In the genomic region with DNA sequence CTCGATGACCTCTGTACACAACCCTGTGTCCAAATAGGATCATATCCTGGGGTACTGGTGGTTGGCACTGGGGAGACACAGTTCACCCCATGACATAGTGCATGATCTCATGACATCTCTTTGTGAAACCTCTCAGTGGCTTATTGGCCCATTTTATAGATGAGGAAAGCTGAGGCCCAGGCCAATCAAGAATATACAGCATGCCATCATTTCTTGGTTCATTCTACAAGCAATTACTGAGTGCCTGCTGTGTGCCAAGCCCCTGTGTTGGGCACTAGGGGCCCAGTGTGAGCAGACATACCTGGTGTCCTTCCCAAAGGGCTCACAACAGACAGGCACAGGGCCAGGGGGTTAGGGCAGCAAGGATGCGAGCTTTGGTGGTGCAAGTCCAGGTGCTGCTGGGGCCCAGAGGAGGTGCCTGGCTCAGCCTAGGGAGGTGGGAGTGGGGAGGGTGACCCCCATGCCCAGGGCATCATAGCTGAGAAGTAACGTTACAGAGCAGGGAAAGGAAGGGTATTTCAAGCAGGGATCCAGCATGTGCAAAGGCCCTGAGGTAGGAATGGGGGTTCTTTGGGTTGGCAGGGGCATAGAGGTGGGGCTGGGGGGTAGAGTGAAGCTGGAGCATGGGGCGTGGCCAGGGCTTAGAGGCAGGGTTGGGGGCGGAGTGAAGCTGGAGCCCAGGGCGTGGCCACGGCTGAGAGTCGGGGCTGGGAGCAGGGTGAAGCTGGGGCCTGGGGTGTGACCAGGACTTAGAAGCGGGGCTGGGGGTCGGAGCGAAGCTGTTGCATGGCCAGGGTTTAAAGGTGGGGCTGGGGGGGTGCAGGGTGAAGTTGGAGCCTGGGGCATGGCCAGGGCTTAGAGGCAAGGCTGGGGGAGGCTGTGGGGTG, we compare ENCODE assay signal across 18 cellular contexts. TPM values are rescaled to one million over a fixed set of nuclear protein-coding genes. Genes with fewer than 3 reads are reported as not detected.
DNase-seq lines count a peak whose midpoint lies in the region; ATAC-seq and TF ChIP-seq lines count a peak whose summit lies in the region.
"Had no signal": no experiment of that assay in that cellular context is flagged by ENCODE, and none has a peak within 500 bp of the region (broad histone marks: within the 10 kb centered on the region; RNA-seq: fewer than 3 reads in every experiment).

No MANE protein-coding gene starts in this region.

- in situ Hi-C loops in Panc1 (cut with HindIII; ENCODE audit: low pct_unique_long_range_greater_than_20kb, low sequenced_read_pairs), result no loop called here

- H3K27me3 Mint-ChIP-seq in stimulated activated naive CD8-positive, alpha-beta T cell treated with anti-CD3 and anti-CD28 coated beads, Interleukin-15, amount 100 ng/mL, for 72 hours, result no peaks in the 10 kb centered on the region
- H3K27me3 Mint-ChIP-seq: activated naive CD8-positive, alpha-beta T cell; stimulated activated naive CD8-positive, alpha-beta T cell treated with anti-CD3 and anti-CD28 coated beads, Interleukin-15, Interleukin-2, amounts not matched to agents 100 ng/mL and 50 ng/mL, for 24 hours had no signal

- no peak for TF ChIP-seq CTCF in Panc1 (IDR thresholded peaks at IDR 0.05)

- no peaks in the 10 kb centered on the region; the same call in 1 of the 2 replicates for H3K36me3 ChIP-seq in Panc1 (ENCODE audit: control insufficient read depth, insufficient read depth, low read length)

- peak; percentile 29 for ATAC-seq in stimulated activated naive CD8-positive, alpha-beta T cell treated with anti-CD3 and anti-CD28 coated beads, Interleukin-15, amount 100 ng/mL, for 72 hours
- ATAC-seq in stimulated activated naive CD8-positive, alpha-beta T cell treated with anti-CD3 and anti-CD28 coated beads, Interleukin-15, Interleukin-2, amounts not matched to agents 100 U/mL and 50 U/mL, for 24 hours, result no peak
- ATAC-seq in Panc1 (peak; percentile 37), GM21786 (IDR thresholded peaks at IDR 0.05; ENCODE audit: unreplicated experiment) (no peak)

- no peak for DNase-seq in stimulated activated naive CD8-positive, alpha-beta T cell treated with anti-CD3 and anti-CD28 coated beads, Interleukin-15, amount 100 ng/mL, for 72 hours
- no peak for DNase-seq in stimulated activated naive CD8-positive, alpha-beta T cell treated with anti-CD3 and anti-CD28 coated beads, Interleukin-15, Interleukin-2, amounts not matched to agents 100 U/mL and 50 U/mL, for 24 hours
- DNase-seq in Panc1 (ENCODE audit: low read depth, low spot score) (no peak), iPS-NIHi7 (ENCODE audit: extremely low spot score) (peak; percentile 54), NCI-H128 (lab: John Stamatoyannopoulos, UW; ENCODE audit: unreplicated experiment) (no peak), GM19238 (ENCODE audit: insufficient read length, low spot score) (no peak), HuH-7 (ENCODE audit: low spot score) (no peak)
- DNase-seq: brain microvascular endothelial cell, NCI-H1694, NCI-H524, nucleus accumbens, SIG-M5 had no signal

- H3K4me1 Mint-ChIP-seq in stimulated activated naive CD8-positive, alpha-beta T cell treated with anti-CD3 and anti-CD28 coated beads, Interleukin-15, amount 100 ng/mL, for 72 hours, result peaks cover 19% of the 10 kb centered on the region

- H3K4me3 Mint-ChIP-seq in stimulated activated naive CD8-positive, alpha-beta T cell treated with anti-CD3 and anti-CD28 coated beads, Interleukin-15, amount 100 ng/mL, for 72 hours, result no peak overlapping the region
- H3K4me3 Mint-ChIP-seq: activated naive CD8-positive, alpha-beta T cell; activated T-helper 1 cell treated with anti-CD3 and anti-CD28 coated beads, Interleukin-12 subunit alpha, Interleukin-12 subunit beta, Interleukin-2, Interleukin-4 antibody, amounts not matched to agents 30 ng/mL and 10 ng/mL and 1 ng/mL, durations not matched to agents 14 hours and 24 hours and 36 hours; stimulated activated naive CD8-positive, alpha-beta T cell treated with anti-CD3 and anti-CD28 coated beads, Interleukin-15, Interleukin-2, amounts not matched to agents 100 ng/mL and 50 ng/mL, for 24 hours; T-helper 1 cell treated with Interleukin-12 subunit alpha and Interleukin-12 subunit beta and Interleukin-4 antibody, amounts not matched to agents 30 μg/mL and 1 μg/mL, for 36 hours had no signal

- H3K9me3 Mint-ChIP-seq in stimulated activated naive CD8-positive, alpha-beta T cell treated with anti-CD3 and anti-CD28 coated beads, Interleukin-15, amount 100 ng/mL, for 72 hours, result no peaks in the 10 kb centered on the region
- H3K9me3 Mint-ChIP-seq: activated T-helper 1 cell treated with anti-CD3 and anti-CD28 coated beads, Interleukin-12 subunit alpha, Interleukin-12 subunit beta, Interleukin-2, Interleukin-4 antibody, amounts not matched to agents 30 ng/mL and 10 ng/mL and 1 ng/mL, durations not matched to agents 14 hours and 24 hours and 36 hours; stimulated activated naive CD8-positive, alpha-beta T cell treated with anti-CD3 and anti-CD28 coated beads, Interleukin-15, Interleukin-2, amounts not matched to agents 100 ng/mL and 50 ng/mL, for 24 hours; T-helper 1 cell treated with Interleukin-12 subunit alpha and Interleukin-12 subunit beta and Interleukin-4 antibody, amounts not matched to agents 30 μg/mL and 1 μg/mL, for 36 hours had no signal

- CTCF ChIA-PET in Panc1 (lab: Charles Lee), result interaction anchor here (0.5 to 0.7 kb wide), 2 partner anchors 192 to 516 kb away, joined by 6 to 8 read pairs; no protein-coding TSS in a partner anchor

- BruUV-seq in Panc1 (replicated peaks; lab: Mats Ljungman, UMichigan), result no TSS peak

- no peak overlapping the region for H3K27ac Mint-ChIP-seq in stimulated activated naive CD8-positive, alpha-beta T cell treated with anti-CD3 and anti-CD28 coated beads, Interleukin-15, amount 100 ng/mL, for 72 hours
- H3K27ac Mint-ChIP-seq: activated naive CD8-positive, alpha-beta T cell; activated T-helper 1 cell treated with anti-CD3 and anti-CD28 coated beads, Interleukin-12 subunit alpha, Interleukin-12 subunit beta, Interleukin-2, Interleukin-4 antibody, amounts not matched to agents 30 ng/mL and 10 ng/mL and 1 ng/mL, durations not matched to agents 14 hours and 24 hours and 36 hours; stimulated activated naive CD8-positive, alpha-beta T cell treated with anti-CD3 and anti-CD28 coated beads, Interleukin-15, Interleukin-2, amounts not matched to agents 100 ng/mL and 50 ng/mL, for 24 hours; T-helper 1 cell treated with Interleukin-12 subunit alpha and Interleukin-12 subunit beta and Interleukin-4 antibody, amounts not matched to agents 30 μg/mL and 1 μg/mL, for 36 hours had no signal

- POLR2A ChIA-PET in Panc1 (lab: Charles Lee), result interaction anchor here (0.9 kb wide), 1 partner anchor 11 kb away, joined by 4 read pairs; no protein-coding TSS in a partner anchor

- H3K9me3 ChIP-seq in Panc1 (ENCODE audit: control insufficient read depth, insufficient read depth, low read depth, low read length), result no peaks in the 10 kb centered on the region
- H3K9me3 ChIP-seq: right atrium auricular region had no signal

- intact Hi-C loops in Panc1 (cut with micrococcal nuclease; ENCODE audit: unreplicated experiment), result no loop called here

- no peak overlapping the region for H3K4me3 ChIP-seq in Panc1 (ENCODE audit: low read depth in 2 of 2, low read length in 2 of 2)
- H3K4me3 ChIP-seq: right atrium auricular region had no signal

- H3K27me3 ChIP-seq in Panc1 (ENCODE audit: control insufficient read depth, insufficient read depth, low read length), result no peaks in the 10 kb centered on the region
- H3K27me3 ChIP-seq: brain microvascular endothelial cell, right atrium auricular region had no signal

- H3K4me1 ChIP-seq in Panc1 (ENCODE audit: control insufficient read depth, insufficient read depth, low read length), result no peaks in the 10 kb centered on the region
- H3K4me1 ChIP-seq: right atrium auricular region had no signal

- no peak overlapping the region for H3K27ac ChIP-seq in Panc1 (ENCODE audit: low read length)
- H3K27ac ChIP-seq: brain microvascular endothelial cell, right atrium auricular region had no signal

RNA-seq across cellular contexts. Expression of gene COLGALT1, which starts 20.7 kb away (rescaled TPM):
- total RNA-seq in Panc1 (2021; ENCODE audit: unreplicated experiment), result 97.2 TPM
- polyA plus RNA-seq in Panc1 (2012; ENCODE audit: insufficient read length), result 90.7 TPM

Comparison
In these comparisons a context has a peak if more than half of its experiments do, and no peak if none do; other contexts are left out.
1. ATAC-seq: peak in stimulated activated naive CD8-positive, alpha-beta T cell treated with anti-CD3 and anti-CD28 coated beads, Interleukin-15, amount 100 ng/mL, for 72 hours (single experiment) and Panc1 (single experiment); none in stimulated activated naive CD8-positive, alpha-beta T cell treated with anti-CD3 and anti-CD28 coated beads, Interleukin-15, Interleukin-2, amounts not matched to agents 100 U/mL and 50 U/mL, for 24 hours (single experiment) and GM21786 (single experiment).